In genomic region chr13:32496574-32497160, GRCh38 we compare ENCODE assay signal across 18 cellular contexts.
"Had no signal": no experiment of that assay in that cellular context is flagged by ENCODE, and none has a peak within 500 bp of the region (broad histone marks: within the 10 kb centered on the region; RNA-seq: fewer than 3 reads in every experiment).

No MANE protein-coding gene starts in this region.

- H3K27me3 ChIP-seq: gastrocnemius medialis, heart right ventricle, transverse colon had no signal

- ATAC-seq: activated CD4-positive, alpha-beta T cell treated with anti-CD3 and anti-CD28 coated beads for 36 hours; activated CD8-positive, alpha-beta memory T cell treated with anti-CD3 and anti-CD28 coated beads, Interleukin-2, amount 10 ng/mL, durations not matched to agents 7 days and 5 days; activated T-cell treated with anti-CD3 and anti-CD28 coated beads, Interleukin-2, amount 50 U/mL, for 4 hours; effector memory CD8-positive, alpha-beta T cell had no signal

- DNase-seq: activated CD4-positive, alpha-beta memory T cell treated with anti-CD3 and anti-CD28 coated beads for 36 hours; activated CD4-positive, alpha-beta T cell treated with anti-CD3 and anti-CD28 coated beads for 36 hours; activated CD8-positive, alpha-beta memory T cell treated with anti-CD3 and anti-CD28 coated beads, Interleukin-2, amount 10 ng/mL, durations not matched to agents 7 days and 5 days; activated gamma-delta T cell; activated naive CD8-positive, alpha-beta T cell treated with anti-CD3 and anti-CD28 coated beads, Interleukin-2, amount 10 ng/mL, durations not matched to agents 7 days and 5 days; activated T-cell treated with anti-CD3 and anti-CD28 coated beads, Interleukin-2, amount 50 U/mL, for 4 hours; dermis blood vessel endothelial cell; effector memory CD8-positive, alpha-beta T cell; gastrocnemius medialis; heart right ventricle; left cardiac atrium; posterior cingulate gyrus; retina; stimulated activated CD4-positive, alpha-beta T cell treated with anti-CD3 and anti-CD28 coated beads, Interleukin-2, amount 100 ng/mL, for 48 hours; stimulated activated naive CD4-positive, alpha-beta T cell; substantia nigra; T-helper 9 cell; transverse colon had no signal

- H3K4me1 ChIP-seq: transverse colon had no signal

- H3K27me3 Mint-ChIP-seq: activated CD4-positive, alpha-beta memory T cell treated with anti-CD3 and anti-CD28 coated beads for 36 hours; activated CD4-positive, alpha-beta T cell treated with anti-CD3 and anti-CD28 coated beads for 36 hours; activated CD8-positive, alpha-beta memory T cell treated with anti-CD3 and anti-CD28 coated beads, Interleukin-2, amount 10 ng/mL, durations not matched to agents 7 days and 5 days; activated naive CD8-positive, alpha-beta T cell treated with anti-CD3 and anti-CD28 coated beads, Interleukin-2, amount 10 ng/mL, durations not matched to agents 7 days and 5 days; effector memory CD8-positive, alpha-beta T cell had no signal

- H3K4me3 Mint-ChIP-seq: activated CD4-positive, alpha-beta memory T cell treated with anti-CD3 and anti-CD28 coated beads for 36 hours; activated CD4-positive, alpha-beta T cell treated with anti-CD3 and anti-CD28 coated beads for 36 hours; activated CD8-positive, alpha-beta memory T cell treated with anti-CD3 and anti-CD28 coated beads, Interleukin-2, amount 10 ng/mL, durations not matched to agents 7 days and 5 days; activated naive CD8-positive, alpha-beta T cell treated with anti-CD3 and anti-CD28 coated beads, Interleukin-2, amount 10 ng/mL, durations not matched to agents 7 days and 5 days; activated T-cell treated with anti-CD3 and anti-CD28 coated beads, Interleukin-2, amount 50 U/mL, for 4 hours; effector memory CD8-positive, alpha-beta T cell had no signal

- H3K27ac ChIP-seq: gastrocnemius medialis, heart right ventricle, transverse colon had no signal

- H3K4me3 ChIP-seq: gastrocnemius medialis, heart right ventricle, transverse colon had no signal

- H3K9me3 ChIP-seq: gastrocnemius medialis, heart right ventricle, transverse colon had no signal

- H3K9me3 Mint-ChIP-seq: activated CD4-positive, alpha-beta memory T cell treated with anti-CD3 and anti-CD28 coated beads for 36 hours; activated naive CD8-positive, alpha-beta T cell treated with anti-CD3 and anti-CD28 coated beads, Interleukin-2, amount 10 ng/mL, durations not matched to agents 7 days and 5 days; activated T-cell treated with anti-CD3 and anti-CD28 coated beads, Interleukin-2, amount 50 U/mL, for 4 hours; effector memory CD8-positive, alpha-beta T cell had no signal

- H3K27ac Mint-ChIP-seq: activated CD4-positive, alpha-beta memory T cell treated with anti-CD3 and anti-CD28 coated beads for 36 hours; activated CD4-positive, alpha-beta T cell treated with anti-CD3 and anti-CD28 coated beads for 36 hours; activated CD8-positive, alpha-beta memory T cell treated with anti-CD3 and anti-CD28 coated beads, Interleukin-2, amount 10 ng/mL, durations not matched to agents 7 days and 5 days; activated naive CD8-positive, alpha-beta T cell treated with anti-CD3 and anti-CD28 coated beads, Interleukin-2, amount 10 ng/mL, durations not matched to agents 7 days and 5 days had no signal

- H3K36me3 ChIP-seq: gastrocnemius medialis, transverse colon had no signal
